ENCODE assay signal across 14 cellular contexts in genomic region chr6:97958143-97958542, GRCh38.
DNase-seq lines count a peak whose midpoint lies in the region; ATAC-seq and TF ChIP-seq lines count a peak whose summit lies in the region.
"Had no signal": no experiment of that assay in that cellular context is flagged by ENCODE, and none has a peak within 500 bp of the region (broad histone marks: within the 10 kb centered on the region; RNA-seq: fewer than 3 reads in every experiment).

No MANE protein-coding gene starts in this region.

- no peaks in the 10 kb centered on the region for H3K9me2 ChIP-seq in MM.1S (replicated peaks; ENCODE audit: insufficient read depth, low read length)

- CTCF ChIA-PET in mammary epithelial cell (lab: Charles Lee; ENCODE audit: low non-redundant PET) = interaction anchor here (0.8 kb wide), 1 partner anchor 9 kb away, joined by 7 read pairs; no protein-coding TSS in a partner anchor

- H3K4me1 ChIP-seq in mammary epithelial cell (ENCODE audit: insufficient read depth, low read length) = peaks cover 16% of the 10 kb centered on the region
- H3K4me1 ChIP-seq in MM.1S (ENCODE audit: low read length) = no peaks in the 10 kb centered on the region
- H3K4me1 ChIP-seq: transverse colon had no signal

- WGBS in mammary epithelial cell (ENCODE audit: low coverage, missing lambda C conversion rate) = 2% methylated on average over 8 of the region's 8 CpGs

- no peaks in the 10 kb centered on the region for H3F3A ChIP-seq in MM.1S (ENCODE audit: insufficient read depth, low read length)

- H3K4me3 ChIP-seq in mammary epithelial cell (replicated peaks in 1 of 3; ENCODE audit: insufficient read depth in 1 of 3, low read depth in 2 of 3, low read length in 3 of 3) (no peak overlapping the region), MM.1S (ENCODE audit: low read length) (no peak overlapping the region)
- H3K4me3 ChIP-seq: transverse colon had no signal

- in situ Hi-C loops in mammary epithelial cell (cut with MboI; ENCODE audit: low sequenced_read_pairs in 2 of 2) = no loop called here

- H2AFZ ChIP-seq in mammary epithelial cell (ENCODE audit: low read depth, low read length) = peak overlapping the region; percentile 68
- H2AFZ ChIP-seq in MM.1S (ENCODE audit: low read length) = no peak overlapping the region

- H3K4me2 ChIP-seq in mammary epithelial cell (ENCODE audit: insufficient read depth, low read depth, low read length) (peak overlapping the region; percentile 22), MM.1S (ENCODE audit: low read depth, low read length) (no peak overlapping the region)

- H3K36me3 ChIP-seq in mammary epithelial cell (ENCODE audit: insufficient read depth, low read length) (no peaks in the 10 kb centered on the region), MM.1S (replicated peaks; ENCODE audit: insufficient read depth, low read length) (no peaks in the 10 kb centered on the region)
- H3K36me3 ChIP-seq: transverse colon had no signal

- TF ChIP-seq CTCF in mammary epithelial cell (conservative IDR thresholded peaks at IDR 0.05 in 1 of 2, IDR thresholded peaks at IDR 0.05 in 1 of 2; ENCODE audit: extremely low read depth in 1 of 2, insufficient read depth in 1 of 2, low read depth in 1 of 2, low read length in 2 of 2) (peak; percentile 12 to 63), MM.1S (IDR thresholded peaks at IDR 0.05; ENCODE audit: low read length) (no peak)

- ATAC-seq in HG02852 (IDR thresholded peaks at IDR 0.05; ENCODE audit: unreplicated experiment) = no peak
- ATAC-seq: activated T-helper 17 cell treated with anti-CD3 and anti-CD28 coated beads, Interleukin-2, amount 50 U/mL, for 72 hours had no signal

- H4K20me1 ChIP-seq in mammary epithelial cell (ENCODE audit: insufficient read depth, low read length) (no peaks in the 10 kb centered on the region), MM.1S (ENCODE audit: insufficient read depth, low read length) (no peaks in the 10 kb centered on the region)

- dilution Hi-C loops in mammary epithelial cell (cut with HindIII; ENCODE audit: low sequenced_read_pairs) = no loop called here

- DNase-seq in 8988T = peak; percentile 10
- peak; percentile 10 for DNase-seq in HS-5 (ENCODE audit: low read depth)
- peak; percentile 71 for DNase-seq in mammary epithelial cell
- peak; percentile 16 for DNase-seq in iris pigment epithelial cell (ENCODE audit: low read depth)
- no peak for DNase-seq in D341Med (ENCODE audit: low spot score)
- DNase-seq in NCI-H146 treated with DMSO at 0.1 percent for 48 hours (lab: John Stamatoyannopoulos, UW; ENCODE audit: unreplicated experiment) = no peak
- DNase-seq in MM.1S = no peak
- DNase-seq: activated CD4-positive, alpha-beta T cell treated with anti-CD3 and anti-CD28 coated beads, Interleukin-2, amount 50 U/mL, for 4 hours; DMS153; effector CD4-positive, alpha-beta T cell; transverse colon had no signal

- H3K9ac ChIP-seq in mammary epithelial cell (ENCODE audit: insufficient read depth, low read length) (no peak overlapping the region), MM.1S (ENCODE audit: low read length) (no peak overlapping the region)

- H3K79me2 ChIP-seq in mammary epithelial cell (ENCODE audit: insufficient read depth, low read length) = no peaks in the 10 kb centered on the region
- no peaks in the 10 kb centered on the region for H3K79me2 ChIP-seq in MM.1S (ENCODE audit: low read length)

- H3K9me3 ChIP-seq in mammary epithelial cell (replicated peaks; ENCODE audit: insufficient read depth, low read length) (no peaks in the 10 kb centered on the region), MM.1S (replicated peaks; ENCODE audit: insufficient read depth, low read length) (no peaks in the 10 kb centered on the region)
- H3K9me3 ChIP-seq: transverse colon had no signal

- H3K27me3 ChIP-seq in mammary epithelial cell (ENCODE audit: insufficient read depth, low read length) = no peaks in the 10 kb centered on the region
- H3K27me3 ChIP-seq in MM.1S (replicated peaks; ENCODE audit: insufficient read depth, low read length) = no peaks in the 10 kb centered on the region
- H3K27me3 ChIP-seq: transverse colon had no signal

- intact Hi-C loops in mammary epithelial cell (cut with micrococcal nuclease) = no loop called here

- no TSS peak for BruUV-seq in mammary epithelial cell (replicated peaks; lab: Mats Ljungman, UMichigan)

- H3K27ac ChIP-seq in mammary epithelial cell (ENCODE audit: insufficient read depth, low read depth, low read length) (no peak overlapping the region), MM.1S (ENCODE audit: low read length) (no peak overlapping the region)
- H3K27ac ChIP-seq: HL-60, transverse colon had no signal

Comparison
In these comparisons a context has a peak if more than half of its experiments do, and no peak if none do; other contexts are left out.
1. DNase-seq: peak in 8988T (single experiment), HS-5 (single experiment), mammary epithelial cell (single experiment) and iris pigment epithelial cell (single experiment); none in D341Med (single experiment), NCI-H146 treated with DMSO at 0.1 percent for 48 hours (single experiment) and MM.1S (single experiment).